ENCODE assay signal across 1 cellular context in the genomic region with DNA sequence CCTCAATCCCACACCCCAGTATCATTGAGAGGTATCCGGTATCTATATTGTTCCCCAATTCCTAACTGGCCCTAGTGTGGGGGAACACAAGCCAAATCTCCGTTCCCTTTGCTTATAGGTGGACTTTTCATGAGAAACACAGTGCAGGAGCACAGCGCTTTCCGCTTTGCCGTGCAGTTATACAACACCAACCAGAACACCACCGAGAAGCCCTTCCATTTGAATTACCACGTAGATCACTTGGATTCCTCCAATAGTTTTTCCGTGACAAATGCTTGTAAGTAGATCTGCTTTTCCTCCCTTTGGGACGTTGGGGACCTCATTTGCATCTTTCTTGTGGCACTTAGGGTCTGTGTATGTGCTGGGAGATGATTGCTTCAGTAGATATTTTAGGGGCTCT.
TF ChIP-seq lines count a peak whose summit lies in the region.

No MANE protein-coding gene starts in this region.

TF ChIP-seq in WTC11, 78 proteins besides CTCF, POLR2A, EP300 and RAD21 (continued from another document):
- TF ChIP-seq, protein P1, sequence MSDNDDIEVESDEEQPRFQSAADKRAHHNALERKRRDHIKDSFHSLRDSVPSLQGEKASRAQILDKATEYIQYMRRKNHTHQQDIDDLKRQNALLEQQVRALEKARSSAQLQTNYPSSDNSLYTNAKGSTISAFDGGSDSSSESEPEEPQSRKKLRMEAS (CRISPR knock-in tag; IDR thresholded peaks at IDR 0.05) = no peak
- TF ChIP-seq ZMAT4 (CRISPR knock-in tag; IDR thresholded peaks at IDR 0.05) (no peak), SP1 (CRISPR knock-in tag; conservative IDR thresholded peaks at IDR 0.05) (no peak), TEAD4 (CRISPR knock-in tag; IDR thresholded peaks at IDR 0.05) (no peak), ATF1 (CRISPR knock-in tag; IDR thresholded peaks at IDR 0.05) (no peak), E2F1 (CRISPR knock-in tag; IDR thresholded peaks at IDR 0.05) (no peak)
- TF ChIP-seq, protein P2, sequence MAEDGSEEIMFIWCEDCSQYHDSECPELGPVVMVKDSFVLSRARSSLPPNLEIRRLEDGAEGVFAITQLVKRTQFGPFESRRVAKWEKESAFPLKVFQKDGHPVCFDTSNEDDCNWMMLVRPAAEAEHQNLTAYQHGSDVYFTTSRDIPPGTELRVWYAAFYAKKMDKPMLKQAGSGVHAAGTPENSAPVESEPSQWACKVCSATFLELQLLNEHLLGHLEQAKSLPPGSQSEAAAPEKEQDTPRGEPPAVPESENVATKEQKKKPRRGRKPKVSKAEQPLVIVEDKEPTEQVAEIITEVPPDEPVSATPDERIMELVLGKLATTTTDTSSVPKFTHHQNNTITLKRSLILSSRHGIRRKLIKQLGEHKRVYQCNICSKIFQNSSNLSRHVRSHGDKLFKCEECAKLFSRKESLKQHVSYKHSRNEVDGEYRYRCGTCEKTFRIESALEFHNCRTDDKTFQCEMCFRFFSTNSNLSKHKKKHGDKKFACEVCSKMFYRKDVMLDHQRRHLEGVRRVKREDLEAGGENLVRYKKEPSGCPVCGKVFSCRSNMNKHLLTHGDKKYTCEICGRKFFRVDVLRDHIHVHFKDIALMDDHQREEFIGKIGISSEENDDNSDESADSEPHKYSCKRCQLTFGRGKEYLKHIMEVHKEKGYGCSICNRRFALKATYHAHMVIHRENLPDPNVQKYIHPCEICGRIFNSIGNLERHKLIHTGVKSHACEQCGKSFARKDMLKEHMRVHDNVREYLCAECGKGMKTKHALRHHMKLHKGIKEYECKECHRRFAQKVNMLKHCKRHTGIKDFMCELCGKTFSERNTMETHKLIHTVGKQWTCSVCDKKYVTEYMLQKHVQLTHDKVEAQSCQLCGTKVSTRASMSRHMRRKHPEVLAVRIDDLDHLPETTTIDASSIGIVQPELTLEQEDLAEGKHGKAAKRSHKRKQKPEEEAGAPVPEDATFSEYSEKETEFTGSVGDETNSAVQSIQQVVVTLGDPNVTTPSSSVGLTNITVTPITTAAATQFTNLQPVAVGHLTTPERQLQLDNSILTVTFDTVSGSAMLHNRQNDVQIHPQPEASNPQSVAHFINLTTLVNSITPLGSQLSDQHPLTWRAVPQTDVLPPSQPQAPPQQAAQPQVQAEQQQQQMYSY (CRISPR knock-in tag; IDR thresholded peaks at IDR 0.05) = no peak
TF ChIP-seq in WTC11: peak in this region for 0.
